ENCODE assay signal across 8 cellular contexts in genomic region chr2:9451231-9451630, GRCh38.
"Had no signal": no experiment of that assay in that cellular context is flagged by ENCODE, and none has a peak within 500 bp of the region (broad histone marks: within the 10 kb centered on the region; RNA-seq: fewer than 3 reads in every experiment).

No MANE protein-coding gene starts in this region.

- H3K27ac ChIP-seq: GM23248, HL-60 had no signal

- DNase-seq: GM23248, GOT3, H7, HFFc6, KBM-7 had no signal

- ATAC-seq: HCT116, HepG2 had no signal
